Comparison of ENCODE assay signal across 8 cellular contexts in the genomic region with DNA sequence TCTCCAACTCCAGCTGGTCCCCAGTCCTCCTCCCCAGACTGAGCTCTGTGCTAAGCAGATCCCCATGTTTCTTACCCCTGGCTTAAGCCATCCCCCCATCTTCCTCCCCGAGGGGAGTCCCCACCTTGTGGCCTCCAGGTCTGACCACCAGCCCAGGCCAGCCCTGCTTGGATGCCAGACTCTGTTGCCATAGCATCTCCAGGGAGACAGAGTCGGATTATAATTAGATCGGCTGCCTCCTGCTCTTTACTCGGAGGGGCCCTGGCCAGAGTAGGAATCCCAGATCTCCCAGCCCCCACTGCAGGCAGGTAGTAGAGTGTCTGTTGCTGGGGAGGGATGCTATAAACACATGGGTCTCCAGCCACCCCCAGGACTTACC. TPM values are rescaled to one million over a fixed set of nuclear protein-coding genes. Genes with fewer than 3 reads are reported as not detected.
DNase-seq lines count a peak whose midpoint lies in the region; TF ChIP-seq lines count a peak whose summit lies in the region.
"Had no signal": no experiment of that assay in that cellular context is flagged by ENCODE, and none has a peak within 500 bp of the region (broad histone marks: within the 10 kb centered on the region; RNA-seq: fewer than 3 reads in every experiment).

No MANE protein-coding gene starts in this region.

- peak overlapping the region; percentile 21 to 83 for H3K9ac ChIP-seq in duodenal mucosa (ENCODE audit: low read depth in 1 of 2, low read length in 2 of 2)

- TF ChIP-seq EP300 in transverse colon (IDR thresholded peaks at IDR 0.05; ENCODE audit: low read depth): no peak

- H3K27me3 ChIP-seq in duodenal mucosa (ENCODE audit: control insufficient read depth in 1 of 2, insufficient read depth in 2 of 2, low read length in 2 of 2) (no peaks in the 10 kb centered on the region), transverse colon (no peaks in the 10 kb centered on the region)

- no peaks in the 10 kb centered on the region for H3K36me3 ChIP-seq in duodenal mucosa (ENCODE audit: control insufficient read depth in 1 of 2, insufficient read depth in 2 of 2, low read length in 2 of 2)
- H3K36me3 ChIP-seq in mesodermal cell (ENCODE audit: control insufficient read depth, insufficient read depth, low read length): peaks cover 31% of the 10 kb centered on the region
- H3K36me3 ChIP-seq in transverse colon: no peaks in the 10 kb centered on the region

- H3K4me1 ChIP-seq in duodenal mucosa (ENCODE audit: control insufficient read depth in 1 of 2, insufficient read depth in 2 of 2, low read length in 2 of 2) (peaks cover 23 to 30% of the 10 kb centered on the region in 2 donors), mesodermal cell (ENCODE audit: control insufficient read depth, insufficient read depth, low read length, poor library complexity, severe bottlenecking) (peaks cover 21% of the 10 kb centered on the region), transverse colon (peaks cover 8 to 36% (median 31%) of the 10 kb centered on the region in 4 donors)

- TF ChIP-seq POLR2A in transverse colon (IDR thresholded peaks at IDR 0.05): no peak

- 54 to 60% methylated on average over 1 to 3 of the region's 4 CpGs for WGBS in mesodermal cell (ENCODE audit: insufficient coverage in 2 of 2), 2 experiments
- 51% methylated on average over 4 of the region's 4 CpGs; no CpG with 5 or more reads in 1 of the 2 donors for WGBS in transverse colon (ENCODE audit: low coverage in 1 of 2), 2 donors

- H3K27ac ChIP-seq in duodenal mucosa (ENCODE audit: low read depth, low read length) (no peak overlapping the region), mesodermal cell (ENCODE audit: low read depth, low read length, severe bottlenecking) (peak overlapping the region; percentile 92), transverse colon (peak overlapping the region; percentile 66 to 88 (median 83))

- H3K4me3 ChIP-seq in duodenal mucosa (ENCODE audit: low read depth in 1 of 2, low read length in 2 of 2): no peak overlapping the region
- peak overlapping the region; percentile 85 for H3K4me3 ChIP-seq in mesodermal cell (ENCODE audit: extremely low read depth, insufficient read depth, low read length, poor library complexity, severe bottlenecking)
- H3K4me3 ChIP-seq in transverse colon: no peak overlapping the region

- DNase-seq in NCI-H748 treated with DMSO at 0.1 percent for 48 hours (lab: John Stamatoyannopoulos, UW) (peak; percentile 6), transverse colon (no peak), inferior parietal cortex (ENCODE audit: extremely low spot score) (no peak), NOMO-1 treated with DMSO at 0.1 percent for 48 hours (lab: John Stamatoyannopoulos, UW; ENCODE audit: unreplicated experiment) (no peak), NCI-H2029 treated with DMSO at 0.1 percent for 48 hours (lab: John Stamatoyannopoulos, UW) (no peak)
- DNase-seq: stimulated activated naive CD4-positive, alpha-beta T cell had no signal

- intact Hi-C loops in transverse colon (cut with DNase I; ENCODE audit: low total_unique reads): loop anchor here (5.0 kb wide), 1 partner anchor 104 kb away; a partner anchor contains a TSS

- TF ChIP-seq CTCF in transverse colon (IDR thresholded peaks at IDR 0.05): no peak

- in situ Hi-C loops in transverse colon (cut with MboI; ENCODE audit: low pct_ligation_motif_present in 1 of 4, low pct_unique_long_range_greater_than_20kb in 1 of 4, low sequenced_read_pairs in 3 of 4): loop anchor here in 2 of 4 donors (25.0 kb wide), 1 partner anchor 264 kb away; a partner anchor contains a TSS

- H3K9me3 ChIP-seq in duodenal mucosa (ENCODE audit: control insufficient read depth in 1 of 2, low read length in 2 of 2) (no peaks in the 10 kb centered on the region), mesodermal cell (ENCODE audit: control insufficient read depth, low read length) (no peaks in the 10 kb centered on the region), transverse colon (no peaks in the 10 kb centered on the region)

RNA-seq across cellular contexts. Expression of a gene that starts 2.4 kb away (rescaled TPM):
- 46.1 TPM for polyA plus RNA-seq in mesodermal cell (2013, experiment 1 of 2)
- 40.2 TPM for polyA plus RNA-seq in mesodermal cell (2013, experiment 2 of 2)
- total RNA-seq in transverse colon: 10 to 100 TPM in 2 of 4 donors, 1 to 10 TPM in 2; 4.5 to 23.5 (median 13.4) TPM

RNA-seq across cellular contexts. Expression of a gene that starts 7.7 kb away (rescaled TPM):
- 26.5 TPM for polyA plus RNA-seq in mesodermal cell (2013, experiment 1 of 2)
- polyA plus RNA-seq in mesodermal cell (2013, experiment 2 of 2): 20.6 TPM
- total RNA-seq in transverse colon: 10 to 100 TPM; 26.2 to 33.9 (median 31.3) TPM

RNA-seq across cellular contexts. Expression of a gene that starts 40.9 kb away (rescaled TPM):
- polyA plus RNA-seq in mesodermal cell (2013, experiment 1 of 2): 221 TPM
- 188 TPM for polyA plus RNA-seq in mesodermal cell (2013, experiment 2 of 2)
- 100 to 1,000 TPM; 141 to 290 (median 177) TPM for total RNA-seq in transverse colon

RNA-seq across cellular contexts. Expression of a gene that starts 53.2 kb away (rescaled TPM):
- polyA plus RNA-seq in mesodermal cell (2013, experiment 1 of 2): 38.8 TPM
- polyA plus RNA-seq in mesodermal cell (2013, experiment 2 of 2): 33.9 TPM
- 10 to 100 TPM; 66.5 to 86.2 (median 71.7) TPM for total RNA-seq in transverse colon
